In genomic region chr3:161175506-161175905, GRCh38 we compare ENCODE assay signal across 15 cellular contexts. TPM values are rescaled to one million over a fixed set of nuclear protein-coding genes. Genes with fewer than 3 reads are reported as not detected.
DNase-seq lines count a peak whose midpoint lies in the region; ATAC-seq and TF ChIP-seq lines count a peak whose summit lies in the region.
"Had no signal": no experiment of that assay in that cellular context is flagged by ENCODE, and none has a peak within 500 bp of the region (broad histone marks: within the 10 kb centered on the region; RNA-seq: fewer than 3 reads in every experiment).

No MANE protein-coding gene starts in this region.

- TF ChIP-seq CTCF in tibial artery (IDR thresholded peaks at IDR 0.05) = no peak

- H3K4me1 ChIP-seq in tibial artery = peaks cover 0 to 17% (median 4%) of the 10 kb centered on the region in 4 donors

- intact Hi-C loops in tibial artery (cut with DNase I; ENCODE audit: low total_unique reads) = no loop called here

- no peaks in the 10 kb centered on the region for H3K27me3 ChIP-seq in tibial artery
- H3K27me3 ChIP-seq: BLaER1 had no signal

- DNase-seq in NCI-H1417 (lab: John Stamatoyannopoulos, UW) = peak in 2 of 3 experiments; percentile 25 to 65
- DNase-seq in NCI-H1417 treated with DMSO at 0.1 percent for 48 hours (lab: John Stamatoyannopoulos, UW) = no peak
- DNase-seq in NCI-H146 (lab: John Stamatoyannopoulos, UW) = peak; percentile 85
- peak; percentile 61 for DNase-seq in NCI-H748 (lab: John Stamatoyannopoulos, UW; ENCODE audit: unreplicated experiment)
- peak; percentile 59 for DNase-seq in dermis blood vessel endothelial cell
- DNase-seq in tibial artery = no peak
- no peak for DNase-seq in activated CD4-positive, alpha-beta T cell treated with anti-CD3 and anti-CD28 coated beads for 48 hours
- DNase-seq: Calu3; CD4-positive, alpha-beta memory T cell; DMS79 treated with DMSO at 0.1 percent for 48 hours; GF-D8; H9 had no signal

- ATAC-seq in HG02610 (IDR thresholded peaks at IDR 0.05; ENCODE audit: unreplicated experiment) = no peak

- H3K9me3 ChIP-seq in tibial artery = no peaks in the 10 kb centered on the region

- H3K4me3 ChIP-seq in tibial artery = no peak overlapping the region
- H3K4me3 ChIP-seq: BLaER1 had no signal

- H3K36me3 ChIP-seq in tibial artery = no peaks in the 10 kb centered on the region
- H3K36me3 ChIP-seq: BLaER1 had no signal

- no peak overlapping the region for H3K27ac ChIP-seq in tibial artery
- H3K27ac ChIP-seq: 22Rv1, BLaER1 had no signal

RNA-seq across cellular contexts. Expression of gene NMD3, which starts 45.6 kb away (rescaled TPM):
- 82.5 and 94.6 TPM in 2 replicates for total RNA-seq in dermis blood vessel endothelial cell

Comparison
In these comparisons a context has a peak if more than half of its experiments do, and no peak if none do; other contexts are left out.
1. DNase-seq: peak in NCI-H1417 (2 of 3), NCI-H146 (single experiment), NCI-H748 (single experiment) and dermis blood vessel endothelial cell (single experiment); none in NCI-H1417 treated with DMSO at 0.1 percent for 48 hours (single experiment), tibial artery (0 of 2) and activated CD4-positive, alpha-beta T cell treated with anti-CD3 and anti-CD28 coated beads for 48 hours (single experiment).